Comparison of ENCODE assay signal across 1 cellular context in genomic region chr16:23288726-23289512, GRCh38.
TF ChIP-seq lines count a peak whose summit lies in the region.

No MANE protein-coding gene starts in this region.

TF ChIP-seq in GM23338, 12 proteins besides CTCF, POLR2A, EP300 and RAD21 (continued from another document):
- TF ChIP-seq REST (IDR thresholded peaks at IDR 0.05; ENCODE audit: unreplicated experiment): no peak
TF ChIP-seq in GM23338: peak in this region for 0.
